9 cellular contexts compared by ENCODE assay signal in genomic region chrX:69133561-69134542, GRCh38. TPM values are rescaled to one million over a fixed set of nuclear protein-coding genes. Genes with fewer than 3 reads are reported as not detected.
DNase-seq lines count a peak whose midpoint lies in the region; ATAC-seq and TF ChIP-seq lines count a peak whose summit lies in the region.
"Had no signal": no experiment of that assay in that cellular context is flagged by ENCODE, and none has a peak within 500 bp of the region (broad histone marks: within the 10 kb centered on the region; RNA-seq: fewer than 3 reads in every experiment).

No MANE protein-coding gene starts in this region.

- no peaks in the 10 kb centered on the region for H3K9me2 ChIP-seq in PC-3 (replicated peaks; ENCODE audit: low read length)

- TF ChIP-seq POLR2A in stomach (IDR thresholded peaks at IDR 0.05): no peak

- no peaks in the 10 kb centered on the region for H4K20me1 ChIP-seq in PC-3 (ENCODE audit: low read length)

- H2AFZ ChIP-seq in PC-3 (ENCODE audit: low read length): no peak overlapping the region

- CTCF ChIA-PET in PC-3 (lab: Charles Lee): interaction anchor here (1.0 to 1.2 kb wide), 2 partner anchors 25 to 306 kb away, joined by 3 to 8 read pairs; no protein-coding TSS in a partner anchor

- H3K27ac ChIP-seq in PC-3 (ENCODE audit: low read length): no peak overlapping the region
- H3K27ac ChIP-seq in stomach: no peak overlapping the region

- TF ChIP-seq CTCF in PC-3 (conservative IDR thresholded peaks at IDR 0.05; ENCODE audit: low read depth, low read length) (peak; percentile 85), fibroblast of the aortic adventitia (IDR thresholded peaks at IDR 0.05; ENCODE audit: insufficient read depth, low read length) (peak; percentile 58), stomach (IDR thresholded peaks at IDR 0.05) (peak in 4 of 7 experiments; percentile 6 to 30 (median 18))

- H3K36me3 ChIP-seq in PC-3 (ENCODE audit: low read depth, low read length) (no peaks in the 10 kb centered on the region), stomach (no peaks in the 10 kb centered on the region)

- no peak for TF ChIP-seq EP300 in stomach (IDR thresholded peaks at IDR 0.05)

- H3K4me2 ChIP-seq in PC-3 (ENCODE audit: low read length): no peak overlapping the region

- H3K27me3 ChIP-seq in PC-3 (ENCODE audit: low read length) (no peaks in the 10 kb centered on the region), stomach (peaks cover 0 to 58% (median 3%) of the 10 kb centered on the region in 3 donors)

- no peaks in the 10 kb centered on the region for H3K79me2 ChIP-seq in PC-3 (ENCODE audit: low read length)

- no peaks in the 10 kb centered on the region for H3K4me1 ChIP-seq in PC-3 (ENCODE audit: insufficient read depth, low read length)
- peaks cover 0 to 20% (median 11%) of the 10 kb centered on the region in 4 donors for H3K4me1 ChIP-seq in stomach

- POLR2A ChIA-PET in PC-3 (lab: Charles Lee; ENCODE audit: unreplicated experiment): no interaction called here

- ATAC-seq in PC-3: peak; percentile 97
- ATAC-seq in HG02852 (IDR thresholded peaks at IDR 0.05; ENCODE audit: unreplicated experiment): no peak

- H3K4me3 ChIP-seq in PC-3 (ENCODE audit: low read length) (no peak overlapping the region), fibroblast of the aortic adventitia (ENCODE audit: low read depth, low read length) (no peak overlapping the region), stomach (no peak overlapping the region)

- H3K9ac ChIP-seq in PC-3 (ENCODE audit: low read length): no peak overlapping the region

- no peaks in the 10 kb centered on the region for H3F3A ChIP-seq in PC-3 (ENCODE audit: low read length, unreplicated experiment)

- peak; percentile 8 for DNase-seq in NOMO-1 treated with dmso at 0.1 percent for 144 hours (lab: John Stamatoyannopoulos, UW; ENCODE audit: unreplicated experiment)
- no peak for DNase-seq in NOMO-1 treated with DMSO at 0.1 percent for 48 hours (lab: John Stamatoyannopoulos, UW; ENCODE audit: unreplicated experiment)
- DNase-seq in PC-3: peak; percentile 79
- peak; percentile 67 for DNase-seq in fibroblast of the aortic adventitia (ENCODE audit: low read depth)
- DNase-seq in stomach: no peak
- no peak for DNase-seq in activated CD8-positive, alpha-beta memory T cell treated with anti-CD3 and anti-CD28 coated beads for 24 hours
- no peak for DNase-seq in NCI-H2171 treated with DMSO at 0.1 percent for 48 hours (lab: John Stamatoyannopoulos, UW)
- DNase-seq: DND-41 had no signal

- BruUV-seq in PC-3 (replicated peaks; lab: Mats Ljungman, UMichigan): no TSS peak

- intact Hi-C loops in PC-3 (cut with micrococcal nuclease) (loop anchor here (1.0 kb wide), 2 partner anchors 88 to 152 kb away; no protein-coding TSS in a partner anchor), stomach (cut with DNase I; ENCODE audit: low total_unique reads) (no loop called here)

- WGBS in stomach, 5 donors: 37 to 66% (median 41%) methylated on average over 5 to 9 of the region's 9 CpGs

- H3K9me3 ChIP-seq in PC-3 (ENCODE audit: low read length) (no peaks in the 10 kb centered on the region), stomach (no peaks in the 10 kb centered on the region)

RNA-seq across cellular contexts. Expression of gene PJA1, which starts 31.4 kb away (rescaled TPM):
- total RNA-seq in PC-3 (2014; rRNA removed) (32.0 and 37.6 TPM in 2 replicates), fibroblast of the aortic adventitia (ENCODE audit: low replicate concordance) (15.7 and 31.2 TPM in 2 replicates), stomach (10 to 100 TPM in 3 of 5 donors, 1 to 10 TPM in 2; 1.7 to 41.4 (median 24.1) TPM)
- 10 to 100 TPM in 2 of 3 donors, 1 to 10 TPM in 1; 8.9 to 13.1 (median 10.8) TPM for polyA plus RNA-seq in stomach

Comparison
In these comparisons a context has a peak if more than half of its experiments do, and no peak if none do; other contexts are left out.
1. DNase-seq: peak in NOMO-1 treated with dmso at 0.1 percent for 144 hours (single experiment), PC-3 (single experiment) and fibroblast of the aortic adventitia (single experiment); none in NOMO-1 treated with DMSO at 0.1 percent for 48 hours (single experiment), stomach (single experiment), activated CD8-positive, alpha-beta memory T cell treated with anti-CD3 and anti-CD28 coated beads for 24 hours (single experiment) and NCI-H2171 treated with DMSO at 0.1 percent for 48 hours (single experiment).
2. CTCF ChIP-seq: peak in every context shown above with its lines; median percentile 85 in PC-3; 58 in fibroblast of the aortic adventitia; 18 in stomach.